ENCODE assay signal across 10 cellular contexts in genomic region chr11:118705111-118705741, GRCh38. TPM values are rescaled to one million over a fixed set of nuclear protein-coding genes. Genes with fewer than 3 reads are reported as not detected.
A peak's percentile ranks its signal among the peaks of the same experiment; 100 is the strongest.
DNase-seq lines count a peak whose midpoint lies in the region; ATAC-seq and TF ChIP-seq lines count a peak whose summit lies in the region.
"Had no signal": no experiment of that assay in that cellular context is flagged by ENCODE, and none has a peak within 500 bp of the region (broad histone marks: within the 10 kb centered on the region; RNA-seq: fewer than 3 reads in every experiment).

No MANE protein-coding gene starts in this region.

- intact Hi-C loops in CD4-positive, alpha-beta T cell (cut with DNase I, micrococcal nuclease): no loop called here

- DNase-seq in CD4-positive, alpha-beta T cell: peak in 9 of 10 experiments; percentile 26 to 49 (median 43)
- DNase-seq in M059J (ENCODE audit: low read depth) (peak; percentile 61), medulla oblongata (ENCODE audit: extremely low spot score) (peak; percentile 87), D341Med (ENCODE audit: low spot score) (no peak), NCI-H2029 treated with DMSO at 0.1 percent for 48 hours (lab: John Stamatoyannopoulos, UW) (no peak), COLO829 (ENCODE audit: low spot score) (no peak), NCI-H82 treated with DMSO at 0.1 percent for 48 hours (lab: John Stamatoyannopoulos, UW; ENCODE audit: unreplicated experiment) (no peak)
- DNase-seq in activated effector memory CD4-positive, alpha-beta T cell treated with Interleukin-2 at 50 U/mL for 16 hours: peak; percentile 53
- DNase-seq: heart right ventricle, NCI-H2227 treated with DMSO at 0.1 percent for 48 hours had no signal

- H3K4me1 Mint-ChIP-seq in CD4-positive, alpha-beta T cell (ENCODE audit: low read depth): peaks cover 42% of the 10 kb centered on the region

- H3K27ac Mint-ChIP-seq in CD4-positive, alpha-beta T cell: peak overlapping the region; percentile 92

- H3K27ac ChIP-seq in CD4-positive, alpha-beta T cell (ENCODE audit: low read depth, low read length): peak overlapping the region; percentile 60

- no peaks in the 10 kb centered on the region for H3K27me3 ChIP-seq in CD4-positive, alpha-beta T cell (ENCODE audit: control insufficient read depth, insufficient read depth, low read length)
- H3K27me3 ChIP-seq: heart right ventricle had no signal

- CTCF ChIA-PET in CD4-positive, alpha-beta T cell (lab: Charles Lee): interaction anchor here (0.5 to 2.4 kb wide), 5 partner anchors 15 to 91 kb away, joined by 3 to 20 read pairs (median 3); no protein-coding TSS in a partner anchor

- peak; percentile 74 for ATAC-seq in CD4-positive, alpha-beta T cell (ENCODE audit: poor library complexity)

- TF ChIP-seq CTCF in CD4-positive, alpha-beta T cell (IDR thresholded peaks at IDR 0.05): no peak

- peaks cover 3% of the 10 kb centered on the region for H3K9me3 Mint-ChIP-seq in CD4-positive, alpha-beta T cell

- no peaks in the 10 kb centered on the region for H3K27me3 Mint-ChIP-seq in CD4-positive, alpha-beta T cell

- POLR2A ChIA-PET in CD4-positive, alpha-beta T cell (lab: Charles Lee): interaction anchor here (0.6 to 2.3 kb wide), 19 partner anchors 10 to 397 kb away, joined by 3 to 55 read pairs (median 5); partner anchors contain the start of genes CENATAC, DDX6, DPAGT1 and RPS25

- H3K9me3 ChIP-seq in CD4-positive, alpha-beta T cell (ENCODE audit: control insufficient read depth, low read length): no peaks in the 10 kb centered on the region

- H3K4me3 Mint-ChIP-seq in CD4-positive, alpha-beta T cell: peak overlapping the region; percentile 84

- no peaks in the 10 kb centered on the region for H3K36me3 Mint-ChIP-seq in CD4-positive, alpha-beta T cell (ENCODE audit: low read depth)

RNA-seq across cellular contexts. Expression of gene TREH, which starts 25.8 kb away (rescaled TPM):
- not detected for total RNA-seq in CD4-positive, alpha-beta T cell
- total RNA-seq in M059J (2014; rRNA removed; shearing (Covaris generic)): not detected in 2 replicates

Comparison
In these comparisons a context has a peak if more than half of its experiments do, and no peak if none do; other contexts are left out.
1. DNase-seq: peak in CD4-positive, alpha-beta T cell (9 of 10), M059J (single experiment), activated effector memory CD4-positive, alpha-beta T cell treated with Interleukin-2 at 50 U/mL for 16 hours (single experiment) and medulla oblongata (single experiment); none in D341Med (single experiment), NCI-H2029 treated with DMSO at 0.1 percent for 48 hours (single experiment), COLO829 (single experiment) and NCI-H82 treated with DMSO at 0.1 percent for 48 hours (single experiment).